15 cellular contexts compared by ENCODE assay signal in the genomic region with DNA sequence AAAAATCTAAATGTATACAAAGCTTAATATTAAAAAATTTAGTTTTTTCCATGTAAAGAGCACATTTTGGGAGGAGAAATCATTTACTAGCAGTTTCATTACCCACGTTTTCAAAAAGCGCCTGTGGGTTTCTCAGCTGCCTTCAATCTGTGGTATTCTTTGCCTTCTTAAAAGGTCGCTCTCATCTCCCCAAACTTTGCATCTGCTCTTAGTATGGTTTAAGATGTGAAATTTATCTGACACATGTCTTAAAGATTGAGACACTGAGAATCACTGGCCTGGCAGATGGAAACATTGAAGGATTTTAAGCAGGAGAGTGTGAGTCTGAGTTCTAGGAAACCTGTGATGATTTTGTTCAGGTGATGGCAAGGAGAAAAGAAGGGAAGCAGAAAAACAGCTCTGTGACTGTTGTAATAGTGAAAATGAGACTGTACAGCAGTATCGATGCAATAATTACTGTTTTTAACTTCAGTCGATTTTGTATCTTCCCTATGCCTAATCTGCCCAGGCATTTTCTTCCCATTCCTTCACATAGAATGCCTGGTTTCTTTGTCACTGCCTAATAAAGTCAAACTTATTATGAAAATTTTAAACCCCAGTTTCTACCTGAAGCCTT.
DNase-seq lines count a peak whose midpoint lies in the region; ATAC-seq and TF ChIP-seq lines count a peak whose summit lies in the region.
"Had no signal": no experiment of that assay in that cellular context is flagged by ENCODE, and none has a peak within 500 bp of the region (broad histone marks: within the 10 kb centered on the region; RNA-seq: fewer than 3 reads in every experiment).

No MANE protein-coding gene starts in this region.

- H3K4me1 ChIP-seq in vagina = no peaks in the 10 kb centered on the region
- H3K4me1 ChIP-seq: upper lobe of left lung had no signal

- intact Hi-C loops in vagina (cut with DNase I) = loop anchor here (5.0 to 10.0 kb wide), 3 partner anchors 219 to 911 kb away; no protein-coding TSS in a partner anchor

- H3K4me3 ChIP-seq in GM12864 (ENCODE audit: low read depth, low read length) (no peak overlapping the region; the same call in 1 of the 2 replicates), vagina (no peak overlapping the region)
- H3K4me3 ChIP-seq: upper lobe of left lung had no signal

- H3K27me3 Mint-ChIP-seq in activated naive CD8-positive, alpha-beta T cell treated with anti-CD3 and anti-CD28 coated beads, Interleukin-2, amount 50 U/mL, for 24 hours = no peaks in the 10 kb centered on the region
- H3K27me3 Mint-ChIP-seq in mesothelial cell of epicardium (ENCODE audit: low read depth) = no peaks in the 10 kb centered on the region

- no peak for TF ChIP-seq POLR2A in vagina (IDR thresholded peaks at IDR 0.05)

- no peaks in the 10 kb centered on the region for H3K9me3 Mint-ChIP-seq in activated naive CD8-positive, alpha-beta T cell treated with anti-CD3 and anti-CD28 coated beads, Interleukin-2, amount 50 U/mL, for 24 hours
- H3K9me3 Mint-ChIP-seq in mesothelial cell of epicardium = no peaks in the 10 kb centered on the region

- no peaks in the 10 kb centered on the region for H3K27me3 ChIP-seq in vagina
- H3K27me3 ChIP-seq: upper lobe of left lung had no signal

- ATAC-seq in GM19395 (IDR thresholded peaks at IDR 0.05; ENCODE audit: unreplicated experiment) = peak; percentile 66
- peak; percentile 56 for ATAC-seq in HG02763 (IDR thresholded peaks at IDR 0.05; ENCODE audit: unreplicated experiment)
- ATAC-seq in activated naive CD8-positive, alpha-beta T cell treated with anti-CD3 and anti-CD28 coated beads, Interleukin-2, amount 50 U/mL, for 24 hours = peak; percentile 57

- H3K36me3 Mint-ChIP-seq in activated naive CD8-positive, alpha-beta T cell treated with anti-CD3 and anti-CD28 coated beads, Interleukin-2, amount 50 U/mL, for 24 hours (ENCODE audit: low read depth) = peaks cover 6% of the 10 kb centered on the region
- peaks cover 4% of the 10 kb centered on the region for H3K36me3 Mint-ChIP-seq in mesothelial cell of epicardium

- peaks cover 0 to 9% of the 10 kb centered on the region in 2 donors for H3K36me3 ChIP-seq in vagina

- TF ChIP-seq CTCF in GM12864 (IDR thresholded peaks at IDR 0.05; ENCODE audit: low read depth, low read length, missing control alignments) = no peak
- TF ChIP-seq CTCF in vagina (IDR thresholded peaks at IDR 0.05) = no peak
- TF ChIP-seq CTCF in mesothelial cell of epicardium (IDR thresholded peaks at IDR 0.05; ENCODE audit: unreplicated experiment) = no peak

- no peak overlapping the region for H3K27ac Mint-ChIP-seq in activated naive CD8-positive, alpha-beta T cell treated with anti-CD3 and anti-CD28 coated beads, Interleukin-2, amount 50 U/mL, for 24 hours
- no peak overlapping the region for H3K27ac Mint-ChIP-seq in mesothelial cell of epicardium

- no peak overlapping the region for H3K27ac ChIP-seq in vagina
- H3K27ac ChIP-seq: upper lobe of left lung had no signal

- no peak overlapping the region for H3K4me3 Mint-ChIP-seq in activated naive CD8-positive, alpha-beta T cell treated with anti-CD3 and anti-CD28 coated beads, Interleukin-2, amount 50 U/mL, for 24 hours
- H3K4me3 Mint-ChIP-seq in mesothelial cell of epicardium = no peak overlapping the region

- H3K9me3 ChIP-seq in vagina = no peaks in the 10 kb centered on the region
- H3K9me3 ChIP-seq: upper lobe of left lung had no signal

- peak; percentile 15 for DNase-seq in GM12864 (ENCODE audit: low read depth)
- no peak for DNase-seq in activated naive CD8-positive, alpha-beta T cell treated with anti-CD3 and anti-CD28 coated beads, Interleukin-2, amount 50 U/mL, for 24 hours
- no peak for DNase-seq in activated gamma-delta T cell treated with Interleukin-2 at 50 U/mL for 16 hours
- no peak for DNase-seq in vagina (ENCODE audit: extremely low spot score in 2 of 2)
- no peak for DNase-seq in mesothelial cell of epicardium (ENCODE audit: low spot score in 2 of 2, unreplicated experiment in 2 of 2)
- no peak for DNase-seq in AG20443 (ENCODE audit: low spot score)
- DNase-seq: activated naive CD4-positive, alpha-beta T cell; DMS 273 treated with DMSO at 0.1 percent for 48 hours; NCI-H2171 treated with DMSO at 0.1 percent for 48 hours; NK-92 treated with Interleukin-12 subunit alpha and Interleukin-12 subunit beta, amount 100 ng/mL, for 24 hours; SHP77; T1000; upper lobe of left lung had no signal

- H3K4me1 Mint-ChIP-seq in activated naive CD8-positive, alpha-beta T cell treated with anti-CD3 and anti-CD28 coated beads, Interleukin-2, amount 50 U/mL, for 24 hours = peaks cover 7% of the 10 kb centered on the region
- H3K4me1 Mint-ChIP-seq in mesothelial cell of epicardium = peaks cover 1% of the 10 kb centered on the region
